In genomic region chr1:181015258-181015630, GRCh38 we compare ENCODE assay signal across 20 cellular contexts. TPM values are rescaled to one million over a fixed set of nuclear protein-coding genes. Genes with fewer than 3 reads are reported as not detected.
DNase-seq lines count a peak whose midpoint lies in the region; ATAC-seq, FAIRE-seq and TF ChIP-seq lines count a peak whose summit lies in the region.
"Had no signal": no experiment of that assay in that cellular context is flagged by ENCODE, and none has a peak within 500 bp of the region (broad histone marks: within the 10 kb centered on the region; RNA-seq: fewer than 3 reads in every experiment).

No MANE protein-coding gene starts in this region.

- CTCF ChIA-PET in K562 (lab: Yijun Ruan, JAX; ENCODE audit: low intra/inter-chr PET ratio) = no interaction called here

- in situ Hi-C loops in K562 (cut with MboI) = no loop called here
- in situ Hi-C loops in ACHN (cut with HindIII; ENCODE audit: low pct_ligation_motif_present, low pct_unique_long_range_greater_than_20kb, low sequenced_read_pairs) = no loop called here

- H2AFZ ChIP-seq in K562 (ENCODE audit: low read depth, low read length) = no peak overlapping the region

- H3K27me3 ChIP-seq in K562 (ENCODE audit: control insufficient read depth in 2 of 2, insufficient read depth in 2 of 2, low read length in 2 of 2) = no peaks in the 10 kb centered on the region
- H3K27me3 ChIP-seq in spleen (replicated peaks in 1 of 7) = no peaks in the 10 kb centered on the region
- H3K27me3 ChIP-seq: gastroesophageal sphincter, MG63, testis had no signal

- intact Hi-C loops in K562 (cut with micrococcal nuclease) (no loop called here), spleen (cut with DNase I; ENCODE audit: low total_unique reads) (no loop called here), left colon (cut with DNase I, micrococcal nuclease) (loop anchor here in 1 of 2 donors (10.0 kb wide), 1 partner anchor 80 kb away; no protein-coding TSS in a partner anchor)

- no peak for FAIRE-seq in K562 (lab: Jason Lieb, UNC)
- FAIRE-seq: HTR-8/SVneo, TTC549 had no signal

- no TSS peak for BruUV-seq in K562 (replicated peaks; lab: Mats Ljungman, UMichigan)

- DNase-seq in NOMO-1 (lab: John Stamatoyannopoulos, UW; ENCODE audit: unreplicated experiment in 2 of 2) (peak; percentile 75 to 96), K562 (ENCODE audit: extremely low read depth in 1 of 4, low spot score in 3 of 4) (no peak), spleen (no peak), left colon (no peak), kidney glomerular epithelial cell (lab: John Stamatoyannopoulos, UW) (no peak), ACHN (no peak)
- no peak for DNase-seq in activated CD4-positive, alpha-beta T cell treated with anti-CD3 and anti-CD28 coated beads, Interleukin-2, amount 50 U/mL, for 48 hours
- DNase-seq: activated CD4-positive, alpha-beta T cell treated with anti-CD3 and anti-CD28 coated beads, Interleukin-2, amount 50 U/mL, for 4 hours; activated T-cell treated with anti-CD3 and anti-CD28 coated beads, Interleukin-2, amount 50 U/mL, for 1 hour; MG63; naive thymus-derived CD8-positive, alpha-beta T cell; NCI-H526 treated with DMSO at 0.1 percent for 48 hours; stimulated activated CD4-positive, alpha-beta T cell treated with anti-CD3 and anti-CD28 coated beads, Interleukin-4, amount 100 ng/mL, for 24 hours; testis had no signal

- ATAC-seq in GM21786 (IDR thresholded peaks at IDR 0.05; ENCODE audit: unreplicated experiment) (peak; percentile 8), K562 (no peak), left colon (no peak)
- ATAC-seq: gastroesophageal sphincter had no signal

- TF ChIP-seq RAD21 in K562 (CRISPR knock-in tag; conservative IDR thresholded peaks at IDR 0.05 in 1 of 2, IDR thresholded peaks at IDR 0.05 in 1 of 2) = no peak

- H4K20me1 ChIP-seq in K562 (replicated peaks; ENCODE audit: control insufficient read depth, insufficient read depth, low read length) = peaks cover 29% of the 10 kb centered on the region

- H3K27ac ChIP-seq in K562 (ENCODE audit: extremely low read depth, low read depth, low read length) (no peak overlapping the region), spleen (peak overlapping the region in 6 of 8 donors; percentile 29 to 83 (median 62))
- H3K27ac ChIP-seq: gastroesophageal sphincter, testis had no signal

- no peak overlapping the region for H3K9ac ChIP-seq in K562 (ENCODE audit: insufficient read depth in 1 of 2, low read depth in 2 of 2, low read length in 2 of 2)

- H3K36me3 ChIP-seq in K562 (ENCODE audit: control insufficient read depth, insufficient read depth, low read length) (peaks cover 23% of the 10 kb centered on the region; the same call in 1 of the 3 replicates), spleen (peaks cover 0 to 7% (median 0%) of the 10 kb centered on the region in 6 donors)
- H3K36me3 ChIP-seq: gastroesophageal sphincter, HAP-1 had no signal

- TF ChIP-seq EP300 in K562 (IDR thresholded peaks at IDR 0.05; ENCODE audit: low read length) = no peak

- H3K4me1 ChIP-seq in K562 (replicated peaks in 1 of 2; ENCODE audit: control insufficient read depth in 2 of 2, insufficient read depth in 2 of 2, low read length in 2 of 2) (peaks cover 3 to 8% of the 10 kb centered on the region in 2 experiments; a peak in 2 of 5 replicates), spleen (peaks cover 4 to 91% (median 71%) of the 10 kb centered on the region in 6 donors)
- H3K4me1 ChIP-seq: HAP-1, testis had no signal

- H3K9me3 ChIP-seq in K562 (replicated peaks; ENCODE audit: control insufficient read depth, insufficient read depth, low read depth, low read length) (no peaks in the 10 kb centered on the region), spleen (no peaks in the 10 kb centered on the region)
- H3K9me3 ChIP-seq: gastroesophageal sphincter, HAP-1, MG63, testis had no signal

- H3K4me3 ChIP-seq in K562 = no peak overlapping the region
- H3K4me3 ChIP-seq in spleen = no peak overlapping the region
- H3K4me3 ChIP-seq: gastroesophageal sphincter, HAP-1, MG63, skin epidermis, testis had no signal

- TF ChIP-seq CTCF in K562 (IDR thresholded peaks at IDR 0.05 in 2 of 3, conservative IDR thresholded peaks at IDR 0.05 in 1 of 3; ENCODE audit: insufficient read depth in 2 of 3, low read depth in 1 of 3, low read length in 3 of 3) = no peak
- TF ChIP-seq CTCF in spleen (IDR thresholded peaks at IDR 0.05 in 8 of 11, conservative IDR thresholded peaks at IDR 0.05 in 3 of 11) = no peak

- no peak overlapping the region for H3K4me2 ChIP-seq in K562 (ENCODE audit: insufficient read depth, low read length)

- no peaks in the 10 kb centered on the region for H3K9me1 ChIP-seq in K562 (ENCODE audit: control insufficient read depth, insufficient read depth, low read length)

- POLR2A ChIA-PET in K562 (lab: Yijun Ruan, JAX) = interaction anchor here (0.8 kb wide), 1 partner anchor 74 kb away, joined by 3 read pairs; no protein-coding TSS in a partner anchor

- peaks cover 90% of the 10 kb centered on the region for H3K79me2 ChIP-seq in K562 (ENCODE audit: control insufficient read depth, insufficient read depth, low read length)

- TF ChIP-seq POLR2A in K562 (conservative IDR thresholded peaks at IDR 0.05) (no peak), spleen (IDR thresholded peaks at IDR 0.05) (no peak)

TF ChIP-seq in K562, 482 proteins besides CTCF, POLR2A, EP300 and RAD21:
- no peak for TF ChIP-seq CEBPG (CRISPR knock-in tag; IDR thresholded peaks at IDR 0.05)
- peak in 1 of 2 experiments; percentile 34; a peak in 1 of 4 replicates for TF ChIP-seq CEBPG (tag; conservative IDR thresholded peaks at IDR 0.05 in 1 of 2, IDR thresholded peaks at IDR 0.05 in 1 of 2)
- TF ChIP-seq CEBPB (tag; IDR thresholded peaks at IDR 0.05) = peak; percentile 93
- peak; percentile 90 for TF ChIP-seq SMAD4 (CRISPR knock-in tag; conservative IDR thresholded peaks at IDR 0.05)
- no peak for TF ChIP-seq HLTF (IDR thresholded peaks at IDR 0.05)

RNA-seq across cellular contexts. Expression of gene STX6, which starts 7.4 kb away (rescaled TPM):
- 27.8 and 49.3 TPM in 2 replicates for total RNA-seq in K562 (2011; cell fraction: chromatin; rRNA removed; ENCODE audit: low replicate concordance)
- 14.2 and 15.1 TPM in 2 replicates for total RNA-seq in K562 (2011; cell fraction: nucleolus; rRNA removed)
- total RNA-seq in K562 (2011; cell fraction: nucleoplasm; rRNA removed) = 33.1 and 59.3 TPM in 2 replicates
- total RNA-seq in K562 (2014; rRNA removed) (13.5 and 14.7 TPM in 2 replicates), K562 (2014; rRNA removed; fragmentation: Illumina TruSeq; extraction: Trizol) (14.2 and 14.7 TPM in 2 replicates), K562 (2015; rRNA removed; fragmentation: Illumina TruSeq; extraction: Trizol) (11.5 and 12.9 TPM in 2 replicates), K562 (2021) (11.9 and 13.0 TPM in 2 replicates), spleen (10 to 100 TPM; 18.3 to 41.4 (median 22.1) TPM), left colon (10 to 100 TPM; 16.8 to 18.2 TPM)
- polyA plus RNA-seq in K562 (2011; rRNA removed) (11.4 and 16.2 TPM in 2 replicates), K562 (2014; fragmentation: Illumina TruSeq; extraction: Trizol) (10.5 and 10.8 TPM in 2 replicates), K562 (2014; fragmentation: Nextera tagmentation; extraction: Ambion mirVana) (1 to 10 TPM; 2.5 to 2.8 TPM), K562 (2014; rRNA removed) (12.1 and 12.3 TPM in 2 replicates), spleen (10 to 100 TPM in 1 of 3 donors, 1 to 10 TPM in 2; 6.8 to 10.2 (median 8.0) TPM)
- polyA plus RNA-seq in K562 (2011; cell fraction: cytosol; rRNA removed) = 7.9 and 8.7 TPM in 2 replicates
- polyA plus RNA-seq in K562 (2011; cell fraction: nucleus; rRNA removed) = 11.6 and 12.0 TPM in 2 replicates
- 7.4 and 9.2 TPM in 2 replicates for polyA plus RNA-seq in K562 (2012)
- 21.1 and 24.9 TPM in 2 replicates for polyA minus RNA-seq in K562 (2011; rRNA and poly(A)+ RNA removed)
- polyA minus RNA-seq in K562 (2011; cell fraction: cytosol; rRNA and poly(A)+ RNA removed) = 6.6 and 8.4 TPM in 2 replicates
- 12.9 and 19.1 TPM in 2 replicates for polyA minus RNA-seq in K562 (2011; cell fraction: nucleus; rRNA and poly(A)+ RNA removed)

RNA-seq across cellular contexts. Expression of gene MR1, which starts 18.5 kb away (rescaled TPM):
- 22.3 and 22.5 TPM in 2 replicates for total RNA-seq in K562 (2011; cell fraction: chromatin; rRNA removed; ENCODE audit: low replicate concordance)
- 18.4 and 20.3 TPM in 2 replicates for total RNA-seq in K562 (2011; cell fraction: nucleolus; rRNA removed)
- 21.1 and 25.2 TPM in 2 replicates for total RNA-seq in K562 (2011; cell fraction: nucleoplasm; rRNA removed)
- total RNA-seq in K562 (2014; rRNA removed) (8.7 and 9.7 TPM in 2 replicates), K562 (2014; rRNA removed; fragmentation: Illumina TruSeq; extraction: Trizol) (13.6 and 17.0 TPM in 2 replicates), K562 (2015; rRNA removed; fragmentation: Illumina TruSeq; extraction: Trizol) (14.1 and 17.1 TPM in 2 replicates), K562 (2021) (9.7 and 10.4 TPM in 2 replicates), spleen (10 to 100 TPM; 21.9 to 35.6 (median 25.8) TPM), left colon (1 to 10 TPM; 5.3 to 7.5 TPM)
- polyA plus RNA-seq in K562 (2011; rRNA removed) (13.1 and 21.7 TPM in 2 replicates), K562 (2014; fragmentation: Illumina TruSeq; extraction: Trizol) (16.9 and 18.5 TPM in 2 replicates), K562 (2014; fragmentation: Nextera tagmentation; extraction: Ambion mirVana) (10 to 100 TPM; 15.6 to 19.8 TPM), K562 (2014; rRNA removed) (11.3 and 11.9 TPM in 2 replicates), spleen (1 to 10 TPM; 4.9 to 6.3 (median 6.0) TPM)
- 10.9 and 14.9 TPM in 2 replicates for polyA plus RNA-seq in K562 (2011; cell fraction: cytosol; rRNA removed)
- 6.1 and 10.3 TPM in 2 replicates for polyA plus RNA-seq in K562 (2011; cell fraction: nucleus; rRNA removed)
- polyA plus RNA-seq in K562 (2012) = 12.3 and 24.7 TPM in 2 replicates
- 9.1 and 12.0 TPM in 2 replicates for polyA minus RNA-seq in K562 (2011; rRNA and poly(A)+ RNA removed)
- polyA minus RNA-seq in K562 (2011; cell fraction: cytosol; rRNA and poly(A)+ RNA removed) = 2.0 and 7.4 TPM in 2 replicates
- polyA minus RNA-seq in K562 (2011; cell fraction: nucleus; rRNA and poly(A)+ RNA removed) = 6.5 and 6.6 TPM in 2 replicates

Comparison
In these comparisons a context has a peak if more than half of its experiments do, and no peak if none do; other contexts are left out.
1. DNase-seq: peak in NOMO-1 (2 of 2); none in K562 (0 of 4), spleen (single experiment), activated CD4-positive, alpha-beta T cell treated with anti-CD3 and anti-CD28 coated beads, Interleukin-2, amount 50 U/mL, for 48 hours (0 of 2), left colon (0 of 2), kidney glomerular epithelial cell (single experiment) and ACHN (single experiment).